Comparison of ENCODE assay signal across 1 cellular context in genomic region chr11:116782728-116783127, GRCh38.
A peak's percentile ranks its signal among the peaks of the same experiment; 100 is the strongest.
TF ChIP-seq lines count a peak whose summit lies in the region.

No MANE protein-coding gene starts in this region.

TF ChIP-seq in GM12878, 131 proteins besides CTCF, POLR2A, EP300 and RAD21:
- TF ChIP-seq ETV6 (conservative IDR thresholded peaks at IDR 0.05 in 1 of 2, IDR thresholded peaks at IDR 0.05 in 1 of 2; ENCODE audit: borderline replicate concordance in 1 of 2, low read depth in 1 of 2) (peak in 1 of 2 experiments; percentile 61; a peak in 1 of 4 replicates), SIN3A (IDR thresholded peaks at IDR 0.05; ENCODE audit: low read depth, low read length) (no peak), SMAD1 (IDR thresholded peaks at IDR 0.05; ENCODE audit: low read depth, partially characterized antibody) (no peak), MTA3 (IDR thresholded peaks at IDR 0.05; ENCODE audit: borderline replicate concordance, low read length) (no peak), IKZF1 (conservative IDR thresholded peaks at IDR 0.05) (peak; percentile 25; the same call in 1 of the 2 replicates), MAX (IDR thresholded peaks at IDR 0.05; ENCODE audit: low read depth, low read length) (no peak), TCF3 (IDR thresholded peaks at IDR 0.05; ENCODE audit: borderline replicate concordance, insufficient read depth, low read depth, low read length) (no peak), SP1 (IDR thresholded peaks at IDR 0.05; ENCODE audit: low read depth, low read length) (no peak), HDAC6 (IDR thresholded peaks at IDR 0.05; ENCODE audit: unreplicated experiment) (no peak), PML (IDR thresholded peaks at IDR 0.05; ENCODE audit: low read length) (no peak), RFX5 (IDR thresholded peaks at IDR 0.05; ENCODE audit: low read depth, low read length) (no peak), KLF5 (IDR thresholded peaks at IDR 0.05; ENCODE audit: partially characterized antibody) (no peak), IRF3 (IDR thresholded peaks at IDR 0.05) (no peak), SKIL (IDR thresholded peaks at IDR 0.05; ENCODE audit: low read depth, poor library complexity, severe bottlenecking) (no peak), FOXM1 (IDR thresholded peaks at IDR 0.05; ENCODE audit: low read depth, low read length) (peak; percentile 35; the same call in 1 of the 2 replicates), CBX3 (IDR thresholded peaks at IDR 0.05; ENCODE audit: borderline replicate concordance, low read depth) (no peak), BHLHE40 (IDR thresholded peaks at IDR 0.05; ENCODE audit: borderline replicate concordance in 1 of 2, low read depth in 2 of 2, low read length in 1 of 2) (no peak), IKZF2 (IDR thresholded peaks at IDR 0.05) (peak; percentile 23 to 36; a peak in 3 of 4 replicates), MEF2B (IDR thresholded peaks at IDR 0.05; ENCODE audit: partially characterized antibody, poor library complexity, severe bottlenecking) (no peak), ZNF384 (IDR thresholded peaks at IDR 0.05; ENCODE audit: borderline replicate concordance, low read depth, low read length) (no peak), KAT2A (conservative IDR thresholded peaks at IDR 0.05; ENCODE audit: control insufficient read depth, low read depth, low read length) (no peak), IRF4 (IDR thresholded peaks at IDR 0.05; ENCODE audit: low read depth, low read length) (peak; percentile 70; the same call in 1 of the 2 replicates), NFIC (IDR thresholded peaks at IDR 0.05; ENCODE audit: low read depth, low read length) (peak; percentile 35; the same call in 1 of the 2 replicates), ZNF622 (IDR thresholded peaks at IDR 0.05) (no peak), NBN (IDR thresholded peaks at IDR 0.05) (no peak), TAF1 (IDR thresholded peaks at IDR 0.05; ENCODE audit: borderline replicate concordance, low read depth, low read length) (no peak), TBL1XR1 (IDR thresholded peaks at IDR 0.05; ENCODE audit: low read depth, low read length) (no peak), HCFC1 (IDR thresholded peaks at IDR 0.05; ENCODE audit: low read length) (no peak), RUNX3 (IDR thresholded peaks at IDR 0.05; ENCODE audit: low read length) (peak; percentile 67), CUX1 (IDR thresholded peaks at IDR 0.05; ENCODE audit: insufficient replicate concordance, low read depth, low read length) (no peak), PRDM15 (CRISPR knock-in tag; IDR thresholded peaks at IDR 0.05) (no peak), EED (IDR thresholded peaks at IDR 0.05; ENCODE audit: low read depth) (peak; percentile 50), MEF2A (IDR thresholded peaks at IDR 0.05; ENCODE audit: insufficient read depth, low read depth, low read length) (no peak)
